ENCODE assay signal across 16 cellular contexts in the genomic region with DNA sequence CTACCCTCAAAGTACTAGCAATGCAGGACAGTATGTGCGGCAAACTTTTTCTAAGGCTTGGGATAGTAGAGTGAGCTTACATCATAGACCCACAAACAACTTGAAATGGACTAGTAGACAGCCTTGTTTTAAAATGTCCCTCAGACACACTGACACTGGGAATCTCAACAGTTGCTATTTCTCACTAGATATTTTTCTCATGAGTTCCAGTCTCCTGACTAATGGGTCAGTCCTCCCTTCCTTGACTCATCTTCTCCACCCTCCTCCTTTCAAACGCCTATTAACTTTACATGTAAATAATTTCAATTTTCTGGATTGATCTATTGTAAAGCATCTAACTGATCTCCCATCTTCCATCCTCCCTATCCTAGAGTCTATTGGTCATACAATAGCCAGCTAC.
"Had no signal": no experiment of that assay in that cellular context is flagged by ENCODE, and none has a peak within 500 bp of the region (broad histone marks: within the 10 kb centered on the region; RNA-seq: fewer than 3 reads in every experiment).

No MANE protein-coding gene starts in this region.

- H3K36me3 ChIP-seq: adrenal gland, colonic mucosa, gastroesophageal sphincter, heart right ventricle, sigmoid colon, uterus, WERI-Rb-1 had no signal

- H3K9me3 ChIP-seq: colonic mucosa, testis, uterus had no signal

- ATAC-seq: gastroesophageal sphincter; heart right ventricle; mucosa of descending colon; naive thymus-derived CD8-positive, alpha-beta T cell; stimulated activated naive CD8-positive, alpha-beta T cell treated with anti-CD3 and anti-CD28 coated beads, Interleukin-15, amount 100 ng/mL, for 72 hours had no signal

- H3K4me3 ChIP-seq: adrenal gland, colonic mucosa, gastroesophageal sphincter, heart right ventricle, mucosa of descending colon, sigmoid colon, testis, uterus had no signal

- DNase-seq: activated CD4-positive, alpha-beta T cell treated with anti-CD3 and anti-CD28 coated beads, Interleukin-2, amount 50 U/mL, for 48 hours; activated T-cell treated with anti-CD3 and anti-CD28 coated beads, Interleukin-2, amount 50 U/mL, for 1 hour; adrenal gland; central memory CD4-positive, alpha-beta T cell; colonic mucosa; heart right ventricle; mucosa of descending colon; naive thymus-derived CD8-positive, alpha-beta T cell; sigmoid colon; stimulated activated CD4-positive, alpha-beta T cell treated with anti-CD3 and anti-CD28 coated beads, Interleukin-1b, Interleukin-23, amount 100 ng/mL, for 48 hours; stimulated activated naive CD8-positive, alpha-beta T cell treated with anti-CD3 and anti-CD28 coated beads, Interleukin-15, amount 100 ng/mL, for 72 hours; testis; uterus; WERI-Rb-1 had no signal

- H3K9ac ChIP-seq: parathyroid adenoma had no signal

- H3K27me3 ChIP-seq: adrenal gland, colonic mucosa, gastroesophageal sphincter, heart right ventricle, sigmoid colon, testis, uterus had no signal

- H3K27ac ChIP-seq: adrenal gland, colonic mucosa, gastroesophageal sphincter, heart right ventricle, parathyroid adenoma, sigmoid colon, testis, uterus, WERI-Rb-1 had no signal

- H3K4me1 ChIP-seq: adrenal gland, colonic mucosa, gastroesophageal sphincter, heart right ventricle, parathyroid adenoma, sigmoid colon, testis, uterus had no signal

- H2AFZ ChIP-seq: parathyroid adenoma had no signal
